Comparison of ENCODE assay signal across 32 cellular contexts in the genomic region with DNA sequence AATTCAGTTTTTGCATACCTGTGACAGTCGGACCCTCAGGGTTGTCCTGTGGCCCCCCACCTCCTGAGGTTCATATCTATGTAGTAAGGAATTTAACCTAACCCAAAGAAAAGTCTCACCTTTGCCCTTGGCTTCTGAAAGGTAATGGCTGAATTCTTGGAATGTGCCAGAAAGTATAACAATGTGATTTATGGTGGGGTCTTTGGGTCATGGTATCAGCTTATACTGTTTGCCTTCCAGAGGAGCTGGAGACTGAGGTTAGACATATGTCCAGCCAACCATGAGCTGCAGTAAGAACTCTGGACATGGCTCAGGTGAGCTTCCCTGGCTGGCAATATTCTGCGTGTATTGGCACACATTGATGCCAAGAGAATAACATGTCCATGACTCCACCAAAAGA. TPM values are rescaled to one million over a fixed set of nuclear protein-coding genes. Genes with fewer than 3 reads are reported as not detected.
DNase-seq lines count a peak whose midpoint lies in the region; ATAC-seq and TF ChIP-seq lines count a peak whose summit lies in the region.
"Had no signal": no experiment of that assay in that cellular context is flagged by ENCODE, and none has a peak within 500 bp of the region (broad histone marks: within the 10 kb centered on the region; RNA-seq: fewer than 3 reads in every experiment).

No MANE protein-coding gene starts in this region.

- peak overlapping the region; percentile 99 for H3K27ac Mint-ChIP-seq in activated naive CD4-positive, alpha-beta T cell treated with anti-CD3 and anti-CD28 coated beads, Interleukin-2, amount 10 ng/mL, durations not matched to agents 7 days and 5 days
- no peak overlapping the region for H3K27ac Mint-ChIP-seq in glutamatergic neuron (ENCODE audit: unreplicated experiment)

- no peak for DNase-seq in activated naive CD4-positive, alpha-beta T cell treated with anti-CD3 and anti-CD28 coated beads, Interleukin-2, amount 10 ng/mL, durations not matched to agents 7 days and 5 days
- no peak for DNase-seq in activated naive CD4-positive, alpha-beta T cell treated with Interleukin-2 at 50 U/mL for 16 hours
- DNase-seq in Panc1 (ENCODE audit: low read depth, low spot score) (no peak), left kidney (ENCODE audit: low read depth, low spot score) (peak; percentile 33), left colon (no peak), glutamatergic neuron (no peak)
- no peak for DNase-seq in activated CD4-positive, CD25-positive, alpha-beta regulatory T cell treated with anti-CD3 and anti-CD28 coated beads, Interleukin-2, amount 50 U/mL, for 72 hours
- DNase-seq: activated CD4-positive, alpha-beta T cell treated with anti-CD3 and anti-CD28 coated beads for 1 hour; activated CD8-positive, alpha-beta memory T cell treated with anti-CD3 and anti-CD28 coated beads, Interleukin-2, amount 50 U/mL, for 4 hours; activated gamma-delta T cell; adrenal gland; brain microvascular endothelial cell; C1 segment of cervical spinal cord; DMS 273 treated with DMSO at 0.1 percent for 48 hours; effector CD4-positive, alpha-beta T cell; erythroblast; foreskin fibroblast; HCEC 1CT; hippocampal formation; MV-4-11; NCI-H2171; NCI-H524; PC-9; right lobe of liver; SHP77; SW 1271; uterus had no signal

- H3K27ac ChIP-seq in Panc1 (ENCODE audit: low read length) = no peak overlapping the region
- H3K27ac ChIP-seq: adrenal gland, brain microvascular endothelial cell, PC-9, right lobe of liver, thoracic aorta, uterus had no signal

- no TSS peak for BruUV-seq in Panc1 (replicated peaks; lab: Mats Ljungman, UMichigan)

- H3K4me3 ChIP-seq in Panc1 (ENCODE audit: low read depth in 2 of 2, low read length in 2 of 2) = no peak overlapping the region
- H3K4me3 ChIP-seq: adrenal gland, PC-9, right lobe of liver, thoracic aorta, uterus had no signal

- H3K4me1 ChIP-seq in Panc1 (ENCODE audit: control insufficient read depth, insufficient read depth, low read length) = no peaks in the 10 kb centered on the region
- H3K4me1 ChIP-seq: adrenal gland, right lobe of liver, uterus had no signal

- H3K9me3 ChIP-seq in Panc1 (ENCODE audit: control insufficient read depth, insufficient read depth, low read depth, low read length) = no peaks in the 10 kb centered on the region
- H3K9me3 ChIP-seq: adrenal gland, right lobe of liver, thoracic aorta, uterus had no signal

- H3K4me1 Mint-ChIP-seq in activated naive CD4-positive, alpha-beta T cell treated with anti-CD3 and anti-CD28 coated beads, Interleukin-2, amount 10 ng/mL, durations not matched to agents 7 days and 5 days = peaks cover 36% of the 10 kb centered on the region
- H3K4me1 Mint-ChIP-seq in glutamatergic neuron (ENCODE audit: low read depth, unreplicated experiment) = no peaks in the 10 kb centered on the region
- H3K4me1 Mint-ChIP-seq: neural crest cell had no signal

- H3K27me3 Mint-ChIP-seq in activated naive CD4-positive, alpha-beta T cell treated with anti-CD3 and anti-CD28 coated beads, Interleukin-2, amount 10 ng/mL, durations not matched to agents 7 days and 5 days = no peaks in the 10 kb centered on the region
- H3K27me3 Mint-ChIP-seq in glutamatergic neuron (ENCODE audit: unreplicated experiment) = no peaks in the 10 kb centered on the region

- TF ChIP-seq CTCF in Panc1 (IDR thresholded peaks at IDR 0.05) (no peak), glutamatergic neuron (IDR thresholded peaks at IDR 0.05; ENCODE audit: partially characterized antibody, unreplicated experiment) (no peak)

- intact Hi-C loops in Panc1 (cut with micrococcal nuclease; ENCODE audit: unreplicated experiment) = no loop called here
- intact Hi-C loops in left colon (cut with DNase I, micrococcal nuclease) = no loop called here

- CTCF ChIA-PET in activated naive CD4-positive, alpha-beta T cell treated with anti-CD3 and anti-CD28 coated beads, Interleukin-2, amount 10 ng/mL, durations not matched to agents 7 days and 5 days (lab: Charles Lee) = interaction anchor here (0.6 kb wide), 1 partner anchor 48 kb away, joined by 3 read pairs; no protein-coding TSS in a partner anchor
- CTCF ChIA-PET in Panc1 (lab: Charles Lee) = no interaction called here

- in situ Hi-C loops in Panc1 (cut with HindIII; ENCODE audit: low pct_unique_long_range_greater_than_20kb, low sequenced_read_pairs) = no loop called here

- no peaks in the 10 kb centered on the region for H3K27me3 ChIP-seq in Panc1 (ENCODE audit: control insufficient read depth, insufficient read depth, low read length)
- H3K27me3 ChIP-seq: adrenal gland, brain microvascular endothelial cell, right lobe of liver, uterus had no signal

- no peaks in the 10 kb centered on the region for H3K9me3 Mint-ChIP-seq in activated naive CD4-positive, alpha-beta T cell treated with anti-CD3 and anti-CD28 coated beads, Interleukin-2, amount 10 ng/mL, durations not matched to agents 7 days and 5 days
- H3K9me3 Mint-ChIP-seq in glutamatergic neuron (ENCODE audit: unreplicated experiment) = no peaks in the 10 kb centered on the region
- H3K9me3 Mint-ChIP-seq: neural crest cell had no signal

- no peak overlapping the region for H3K4me3 Mint-ChIP-seq in activated naive CD4-positive, alpha-beta T cell treated with anti-CD3 and anti-CD28 coated beads, Interleukin-2, amount 10 ng/mL, durations not matched to agents 7 days and 5 days
- H3K4me3 Mint-ChIP-seq in glutamatergic neuron (ENCODE audit: unreplicated experiment) = no peak overlapping the region
- H3K4me3 Mint-ChIP-seq: neural crest cell had no signal

- ATAC-seq in Panc1 (peak; percentile 31; the same call in 1 of the 2 replicates), left colon (no peak), HG03571 (IDR thresholded peaks at IDR 0.05; ENCODE audit: unreplicated experiment) (no peak)

- peaks cover 54% of the 10 kb centered on the region for H3K36me3 Mint-ChIP-seq in activated naive CD4-positive, alpha-beta T cell treated with anti-CD3 and anti-CD28 coated beads, Interleukin-2, amount 10 ng/mL, durations not matched to agents 7 days and 5 days
- H3K36me3 Mint-ChIP-seq in glutamatergic neuron (ENCODE audit: unreplicated experiment) = no peaks in the 10 kb centered on the region

- POLR2A ChIA-PET in Panc1 (lab: Charles Lee) = no interaction called here

- H3K36me3 ChIP-seq in Panc1 (ENCODE audit: control insufficient read depth, insufficient read depth, low read length) = peaks cover 31% of the 10 kb centered on the region
- H3K36me3 ChIP-seq: brain microvascular endothelial cell, right lobe of liver, uterus had no signal

RNA-seq across cellular contexts. Expression of a gene that starts 26.9 kb away (rescaled TPM):
- total RNA-seq in Panc1 (2021; ENCODE audit: unreplicated experiment) = 24.9 TPM
- polyA plus RNA-seq in Panc1 (2012; ENCODE audit: insufficient read length) = 12.7 TPM
- under 1 TPM; 0.22 to 0.46 TPM for total RNA-seq in left colon
- total RNA-seq in glutamatergic neuron (ENCODE audit: unreplicated experiment) = not detected
- total RNA-seq: neural crest cell, right lobe of liver had no signal

RNA-seq across cellular contexts. Expression of a gene that starts 30.6 kb away (rescaled TPM):
- 38.4 TPM for total RNA-seq in Panc1 (2021; ENCODE audit: unreplicated experiment)
- polyA plus RNA-seq in Panc1 (2012; ENCODE audit: insufficient read length) = 13.0 TPM
- 1 to 10 TPM; 2.9 to 3.2 TPM for total RNA-seq in left colon
- total RNA-seq in glutamatergic neuron (ENCODE audit: unreplicated experiment) = 0.37 TPM

RNA-seq across cellular contexts. Expression of a gene that starts 40.0 kb away (rescaled TPM):
- total RNA-seq in Panc1 (2021; ENCODE audit: unreplicated experiment) (57.9 TPM), left colon (10 to 100 TPM; 20.3 to 23.1 TPM), glutamatergic neuron (ENCODE audit: unreplicated experiment) (26.6 TPM)
- polyA plus RNA-seq in Panc1 (2012; ENCODE audit: insufficient read length) = 34.9 TPM

RNA-seq across cellular contexts. Expression of a gene that starts 51.8 kb away (rescaled TPM):
- total RNA-seq in Panc1 (2021; ENCODE audit: unreplicated experiment) (10.6 TPM), left colon (not detected), glutamatergic neuron (ENCODE audit: unreplicated experiment) (not detected)
- 11.8 TPM for polyA plus RNA-seq in Panc1 (2012; ENCODE audit: insufficient read length)
- total RNA-seq: liver, mononuclear cell, neural crest cell, right lobe of liver, thoracic aorta, uterus had no signal

RNA-seq across cellular contexts. Expression of a gene that starts 59.1 kb away (rescaled TPM):
- not detected for total RNA-seq in Panc1 (2021; ENCODE audit: unreplicated experiment)
- not detected for polyA plus RNA-seq in Panc1 (2012; ENCODE audit: insufficient read length)
- not detected for total RNA-seq in left colon
- total RNA-seq in glutamatergic neuron (ENCODE audit: unreplicated experiment) = not detected
- total RNA-seq: adrenal gland, liver, mononuclear cell, neural crest cell, PC-9, right lobe of liver, thoracic aorta had no signal
- polyA plus RNA-seq: adrenal gland, liver had no signal

Comparison
In these comparisons a context has a peak if more than half of its experiments do, and no peak if none do; other contexts are left out.
1. RNA of a gene that starts 26.9 kb away (total RNA-seq): 24.9 TPM in Panc1 (single experiment); 0.22 to 0.46 TPM in left colon and not detected in glutamatergic neuron (single experiment); every median in the first group is over 10 times any median in the second.